In genomic region chr5:85638495-85639125, GRCh38 we compare ENCODE assay signal across 7 cellular contexts.
A peak's percentile ranks its signal among the peaks of the same experiment; 100 is the strongest.
DNase-seq lines count a peak whose midpoint lies in the region; TF ChIP-seq lines count a peak whose summit lies in the region.
"Not testable (repeated sequence)": the region's sequence is repeated elsewhere in the genome, so short reads cannot be mapped to it uniquely, and the experiment has no call there.

No MANE protein-coding gene starts in this region.

- H3K4me1 ChIP-seq in PC-9 (replicated peaks; ENCODE audit: insufficient read depth); endodermal cell (ENCODE audit: control insufficient read depth, insufficient read depth, low read length): not testable (repeated sequence)

- H3K4me3 Mint-ChIP-seq in endodermal cell: peak overlapping the region; percentile 53
- H3K4me3 Mint-ChIP-seq in mesothelial cell of epicardium: peak overlapping the region; percentile 10

- not testable (repeated sequence) for H3K36me3 ChIP-seq in PC-9 (ENCODE audit: low read depth); endodermal cell (ENCODE audit: control insufficient read depth, insufficient read depth, low read length)

- peak overlapping the region; percentile 78 for H2AFZ ChIP-seq in PC-9

- not testable (repeated sequence) for TF ChIP-seq CTCF in PC-9 (conservative IDR thresholded peaks at IDR 0.05); endodermal cell (conservative IDR thresholded peaks at IDR 0.05); mesothelial cell of epicardium (IDR thresholded peaks at IDR 0.05; ENCODE audit: unreplicated experiment)

- H3K9me3 ChIP-seq in PC-9 (ENCODE audit: insufficient read depth, low read depth); endodermal cell (ENCODE audit: control insufficient read depth, low read length): not testable (repeated sequence)

- H3K27ac ChIP-seq in PC-9; endodermal cell (ENCODE audit: low read depth, low read length): not testable (repeated sequence)

- H3K27me3 Mint-ChIP-seq in endodermal cell (ENCODE audit: insufficient read depth); mesothelial cell of epicardium (ENCODE audit: low read depth): not testable (repeated sequence)

- H3K9me2 ChIP-seq in PC-9 (ENCODE audit: insufficient read depth): not testable (repeated sequence)

- not testable (repeated sequence) for H3F3A ChIP-seq in PC-9 (ENCODE audit: insufficient read depth, low read depth)

- H4K20me1 ChIP-seq in PC-9 (ENCODE audit: insufficient read depth): not testable (repeated sequence)

- not testable (repeated sequence) for H3K9ac ChIP-seq in endodermal cell (ENCODE audit: extremely low read depth, low read length, poor library complexity, severe bottlenecking)

- not testable (repeated sequence) for H3K9me3 Mint-ChIP-seq in endodermal cell, mesothelial cell of epicardium

- BruUV-seq in PC-9 (replicated peaks; lab: Mats Ljungman, UMichigan): not testable (repeated sequence)

- H3K4me1 Mint-ChIP-seq in endodermal cell, mesothelial cell of epicardium: not testable (repeated sequence)

- H3K27ac Mint-ChIP-seq in endodermal cell: peak overlapping the region; percentile 84
- H3K27ac Mint-ChIP-seq in mesothelial cell of epicardium: not testable (repeated sequence)

- DNase-seq in ELF-1 (ENCODE audit: low read depth, low spot score) (peak; percentile 62), NCI-H146 (lab: John Stamatoyannopoulos, UW) (peak; percentile 36), NCI-H748 (lab: John Stamatoyannopoulos, UW; ENCODE audit: unreplicated experiment) (peak; percentile 78), PC-9 (peak in 1 of 2 experiments; percentile 49), endodermal cell (peak; percentile 52)
- DNase-seq in HEK293T (ENCODE audit: extremely low spot score); mesothelial cell of epicardium (ENCODE audit: low spot score in 2 of 2, unreplicated experiment in 2 of 2): not testable (repeated sequence)

- WGBS in endodermal cell (ENCODE audit: insufficient coverage in 1 of 2, insufficient read length in 1 of 2), 2 experiments: 97 to 98% methylated on average over 15 to 18 of the region's 25 CpGs

- intact Hi-C loops in PC-9 (cut with micrococcal nuclease; ENCODE audit: unreplicated experiment): not testable (repeated sequence)

- peak overlapping the region; percentile 60 for H3K4me3 ChIP-seq in PC-9
- H3K4me3 ChIP-seq in endodermal cell (ENCODE audit: low read length): not testable (repeated sequence)

- H3K4me2 ChIP-seq in PC-9: peak overlapping the region; percentile 57

- CTCF ChIA-PET in HEK293T (lab: Yijun Ruan, JAX); PC-9 (lab: Charles Lee): not testable (repeated sequence)

- POLR2A ChIA-PET in HEK293T (lab: Yijun Ruan, JAX); PC-9 (lab: Charles Lee; ENCODE audit: unreplicated experiment): not testable (repeated sequence)

- H3K79me2 ChIP-seq in PC-9 (ENCODE audit: low read depth): not testable (repeated sequence)

- not testable (repeated sequence) for H3K36me3 Mint-ChIP-seq in endodermal cell (ENCODE audit: low read depth); mesothelial cell of epicardium

- H3K27me3 ChIP-seq in PC-9 (ENCODE audit: insufficient read depth, low read depth); endodermal cell (ENCODE audit: control insufficient read depth, insufficient read depth, low read length, poor library complexity, severe bottlenecking): not testable (repeated sequence)

TF ChIP-seq in HEK293T, 16 proteins besides CTCF, POLR2A, EP300 and RAD21:
- peak; percentile 50; the same call in 1 of the 2 replicates for TF ChIP-seq L3MBTL2 (conservative IDR thresholded peaks at IDR 0.05)
